Comparison of ENCODE assay signal across 9 cellular contexts in genomic region chr22:33922268-33922667, GRCh38. TPM values are rescaled to one million over a fixed set of nuclear protein-coding genes. Genes with fewer than 3 reads are reported as not detected.
A peak's percentile ranks its signal among the peaks of the same experiment; 100 is the strongest.
DNase-seq lines count a peak whose midpoint lies in the region; ATAC-seq and TF ChIP-seq lines count a peak whose summit lies in the region.
"Had no signal": no experiment of that assay in that cellular context is flagged by ENCODE, and none has a peak within 500 bp of the region (broad histone marks: within the 10 kb centered on the region; RNA-seq: fewer than 3 reads in every experiment).

No MANE protein-coding gene starts in this region.

- intact Hi-C loops in activated B cell treated with CpG ODN at 0.5 μM for 24 hours (cut with micrococcal nuclease): loop anchor here (1.0 to 5.0 kb wide), 3 partner anchors 69 to 1235 kb away; no protein-coding TSS in a partner anchor

- H3K4me3 Mint-ChIP-seq in activated CD4-positive, alpha-beta T cell treated with anti-CD3 and anti-CD28 coated beads, Interleukin-2, amount 10 ng/mL, durations not matched to agents 7 days and 5 days: peak overlapping the region; percentile 48
- peak overlapping the region; percentile 88 for H3K4me3 Mint-ChIP-seq in activated B cell treated with CpG ODN at 0.5 μM for 24 hours

- peaks cover 2% of the 10 kb centered on the region for H3K36me3 Mint-ChIP-seq in activated CD4-positive, alpha-beta T cell treated with anti-CD3 and anti-CD28 coated beads, Interleukin-2, amount 10 ng/mL, durations not matched to agents 7 days and 5 days (ENCODE audit: low read depth)
- no peaks in the 10 kb centered on the region for H3K36me3 Mint-ChIP-seq in activated B cell treated with CpG ODN at 0.5 μM for 24 hours (ENCODE audit: low read depth)

- no peak for DNase-seq in activated CD4-positive, alpha-beta T cell treated with anti-CD3 and anti-CD28 coated beads, Interleukin-2, amount 10 ng/mL, durations not matched to agents 7 days and 5 days
- DNase-seq in activated CD4-positive, alpha-beta T cell treated with anti-CD3 and anti-CD28 coated beads for 1 hour: no peak
- DNase-seq in activated B cell treated with CpG ODN at 0.5 μM for 24 hours (peak; percentile 24), fibroblast of the aortic adventitia (ENCODE audit: low read depth) (peak; percentile 34), NCI-H2107 (lab: John Stamatoyannopoulos, UW) (no peak)

- no peaks in the 10 kb centered on the region for H3K9me2 ChIP-seq in neural cell (ENCODE audit: insufficient read depth, low read length)

- TF ChIP-seq CTCF in activated B cell treated with CpG ODN at 0.5 μM for 24 hours (IDR thresholded peaks at IDR 0.05) (no peak), fibroblast of the aortic adventitia (IDR thresholded peaks at IDR 0.05; ENCODE audit: insufficient read depth, low read length) (peak; percentile 8), neural cell (IDR thresholded peaks at IDR 0.05; ENCODE audit: poor library complexity, severe bottlenecking) (no peak)

- H3K79me2 ChIP-seq in neural cell (replicated peaks; ENCODE audit: insufficient read depth, low read length): peaks cover 23% of the 10 kb centered on the region

- TF ChIP-seq RAD21 in neural cell (conservative IDR thresholded peaks at IDR 0.05): peak; percentile 57

- H3K4me3 ChIP-seq in fibroblast of the aortic adventitia (ENCODE audit: low read depth, low read length) (peak overlapping the region; percentile 77), neural cell (ENCODE audit: low read length) (peak overlapping the region; percentile 81)

- H3K27ac Mint-ChIP-seq in activated CD4-positive, alpha-beta T cell treated with anti-CD3 and anti-CD28 coated beads, Interleukin-2, amount 10 ng/mL, durations not matched to agents 7 days and 5 days: peak overlapping the region; percentile 31
- H3K27ac Mint-ChIP-seq in activated B cell treated with CpG ODN at 0.5 μM for 24 hours: peak overlapping the region; percentile 46
- H3K27ac Mint-ChIP-seq: activated naive CD4-positive, alpha-beta T cell treated with anti-CD3 and anti-CD28 coated beads, Interleukin-2, amount 50 U/mL, for 72 hours had no signal

- H3F3A ChIP-seq in neural cell (ENCODE audit: insufficient read depth, low read length, poor library complexity, severe bottlenecking): no peaks in the 10 kb centered on the region

- H3K27me3 ChIP-seq in neural cell (ENCODE audit: insufficient read depth, low read depth, low read length): no peaks in the 10 kb centered on the region

- no peaks in the 10 kb centered on the region for H3K36me3 ChIP-seq in neural cell (ENCODE audit: insufficient read depth, low read length)

- H3K9me3 ChIP-seq in neural cell (ENCODE audit: low read length): no peaks in the 10 kb centered on the region

- peaks cover 13% of the 10 kb centered on the region for H3K4me1 Mint-ChIP-seq in activated CD4-positive, alpha-beta T cell treated with anti-CD3 and anti-CD28 coated beads, Interleukin-2, amount 10 ng/mL, durations not matched to agents 7 days and 5 days
- H3K4me1 Mint-ChIP-seq in activated B cell treated with CpG ODN at 0.5 μM for 24 hours: peaks cover 41% of the 10 kb centered on the region

- CTCF ChIA-PET in activated CD4-positive, alpha-beta T cell treated with anti-CD3 and anti-CD28 coated beads, Interleukin-2, amount 10 ng/mL, durations not matched to agents 7 days and 5 days (lab: Charles Lee): no interaction called here
- CTCF ChIA-PET in activated B cell treated with CpG ODN at 0.5 μM for 24 hours (lab: Charles Lee): interaction anchor here (0.7 to 4.7 kb wide), 10 partner anchors 13 to 621 kb away, joined by 3 to 61 read pairs (median 7); no protein-coding TSS in a partner anchor

- peaks cover 49% of the 10 kb centered on the region for H3K27me3 Mint-ChIP-seq in activated CD4-positive, alpha-beta T cell treated with anti-CD3 and anti-CD28 coated beads, Interleukin-2, amount 10 ng/mL, durations not matched to agents 7 days and 5 days
- peaks cover 10% of the 10 kb centered on the region for H3K27me3 Mint-ChIP-seq in activated B cell treated with CpG ODN at 0.5 μM for 24 hours

- POLR2A ChIA-PET in activated CD4-positive, alpha-beta T cell treated with anti-CD3 and anti-CD28 coated beads, Interleukin-2, amount 10 ng/mL, durations not matched to agents 7 days and 5 days (lab: Charles Lee): no interaction called here
- POLR2A ChIA-PET in activated B cell treated with CpG ODN at 0.5 μM for 24 hours (lab: Charles Lee): interaction anchor here (0.6 to 3.8 kb wide), 7 partner anchors 25 to 620 kb away, joined by 3 to 16 read pairs (median 4); no protein-coding TSS in a partner anchor

- no peak overlapping the region for H2AFZ ChIP-seq in neural cell (ENCODE audit: low read depth, low read length)

- H3K9me3 Mint-ChIP-seq in activated CD4-positive, alpha-beta T cell treated with anti-CD3 and anti-CD28 coated beads, Interleukin-2, amount 10 ng/mL, durations not matched to agents 7 days and 5 days: no peaks in the 10 kb centered on the region
- H3K9me3 Mint-ChIP-seq in activated B cell treated with CpG ODN at 0.5 μM for 24 hours: no peaks in the 10 kb centered on the region
- H3K9me3 Mint-ChIP-seq: activated naive CD4-positive, alpha-beta T cell treated with anti-CD3 and anti-CD28 coated beads, Interleukin-2, amount 50 U/mL, for 72 hours had no signal

- H3K4me2 ChIP-seq in neural cell (ENCODE audit: low read length): peak overlapping the region; percentile 96

- peak overlapping the region; percentile 78 for H3K9ac ChIP-seq in neural cell (ENCODE audit: low read length)

- peak overlapping the region; percentile 78 for H3K27ac ChIP-seq in neural cell (ENCODE audit: low read length)

- ATAC-seq in activated B cell treated with CpG ODN at 0.5 μM for 24 hours (ENCODE audit: low read depth) (no peak), HG02763 (IDR thresholded peaks at IDR 0.05; ENCODE audit: unreplicated experiment) (no peak), HG03457 (IDR thresholded peaks at IDR 0.05; ENCODE audit: unreplicated experiment) (no peak)
- ATAC-seq: activated naive CD4-positive, alpha-beta T cell treated with anti-CD3 and anti-CD28 coated beads, Interleukin-2, amount 50 U/mL, for 72 hours had no signal

- TF ChIP-seq EP300 in neural cell (conservative IDR thresholded peaks at IDR 0.05; ENCODE audit: poor library complexity, severe bottlenecking): no peak

- peaks cover 8% of the 10 kb centered on the region for H4K20me1 ChIP-seq in neural cell (ENCODE audit: insufficient read depth)

TF ChIP-seq in neural cell, 6 proteins besides CTCF, POLR2A, EP300 and RAD21:
- no peak for TF ChIP-seq POLR2AphosphoS5 (IDR thresholded peaks at IDR 0.05)
- peak; percentile 21 for TF ChIP-seq TAF1 (IDR thresholded peaks at IDR 0.05; ENCODE audit: low read depth)
- TF ChIP-seq REST (IDR thresholded peaks at IDR 0.05; ENCODE audit: borderline replicate concordance): no peak
- TF ChIP-seq SMC3 (conservative IDR thresholded peaks at IDR 0.05; ENCODE audit: poor library complexity): peak; percentile 59
- TF ChIP-seq MXI1 (conservative IDR thresholded peaks at IDR 0.05; ENCODE audit: poor library complexity, severe bottlenecking): peak; percentile 58
- no peak for TF ChIP-seq EZH2 (IDR thresholded peaks at IDR 0.05; ENCODE audit: borderline replicate concordance, insufficient read depth, low read length, poor library complexity, severe bottlenecking)

RNA-seq across cellular contexts. Expression of gene LARGE1, which starts 2.0 kb away (rescaled TPM):
- under 1 TPM; 0.21 to 0.40 TPM for total RNA-seq in activated CD4-positive, alpha-beta T cell treated with anti-CD3 and anti-CD28 coated beads, Interleukin-2, amount 10 ng/mL, durations not matched to agents 7 days and 5 days
- 22.2 and 22.3 TPM in 2 replicates for total RNA-seq in activated B cell treated with CpG ODN at 0.5 μM for 24 hours
- total RNA-seq in fibroblast of the aortic adventitia (ENCODE audit: low replicate concordance): 15.0 and 124 TPM in 2 replicates
- 27.5 and 34.0 TPM in 2 replicates for polyA plus RNA-seq in neural cell
- 66.5 and 73.7 TPM in 2 replicates for polyA minus RNA-seq in neural cell

Comparison
In these comparisons a context has a peak if more than half of its experiments do, and no peak if none do; other contexts are left out.
1. DNase-seq: peak in activated B cell treated with CpG ODN at 0.5 μM for 24 hours (single experiment) and fibroblast of the aortic adventitia (single experiment); none in activated CD4-positive, alpha-beta T cell treated with anti-CD3 and anti-CD28 coated beads, Interleukin-2, amount 10 ng/mL, durations not matched to agents 7 days and 5 days (single experiment), activated CD4-positive, alpha-beta T cell treated with anti-CD3 and anti-CD28 coated beads for 1 hour (single experiment) and NCI-H2107 (single experiment).
2. RNA of gene LARGE1, which starts 2.0 kb away (total RNA-seq): 22.2 to 22.3 TPM in activated B cell treated with CpG ODN at 0.5 μM for 24 hours and 15.0 to 124 TPM in fibroblast of the aortic adventitia; 0.21 to 0.40 TPM in activated CD4-positive, alpha-beta T cell treated with anti-CD3 and anti-CD28 coated beads, Interleukin-2, amount 10 ng/mL, durations not matched to agents 7 days and 5 days; every median in the first group is over 10 times any median in the second.